22 cellular contexts compared by ENCODE assay signal in the genomic region with DNA sequence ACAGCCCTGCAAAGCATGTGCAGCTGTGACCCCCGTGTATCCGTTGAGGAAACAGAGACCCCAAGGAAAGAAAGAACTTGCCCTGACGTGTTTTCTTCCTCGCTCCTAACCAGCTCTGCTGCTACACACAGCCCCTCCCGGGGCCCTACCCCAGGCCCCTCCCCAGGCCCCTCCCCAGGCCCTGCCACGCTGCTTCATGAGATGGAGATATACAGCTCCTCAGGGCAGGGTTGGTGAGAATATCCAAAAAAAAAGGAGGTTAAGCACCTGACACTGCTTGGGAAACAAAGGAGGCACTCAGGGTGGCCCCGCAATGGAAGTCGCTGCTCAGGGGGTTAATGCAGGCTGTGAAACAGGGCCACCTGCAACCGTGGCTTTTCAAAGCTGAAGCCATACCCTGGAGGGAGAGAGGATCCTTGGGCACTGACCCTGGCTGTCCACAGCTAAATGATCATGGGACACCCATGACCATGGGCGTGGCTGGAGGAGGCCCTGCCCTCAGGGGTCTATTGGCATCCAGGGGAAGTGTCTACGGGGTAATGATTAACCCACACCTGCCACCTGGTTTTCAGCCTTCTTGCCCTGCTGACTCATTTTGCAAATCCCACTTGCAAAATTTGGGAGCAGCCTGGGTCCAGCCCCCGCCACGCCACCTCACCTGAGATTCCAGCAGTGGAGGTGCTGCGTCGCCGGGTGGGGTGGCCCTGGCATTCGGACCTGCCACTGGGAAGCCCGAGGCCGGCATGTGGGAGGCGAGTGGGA.
DNase-seq lines count a peak whose midpoint lies in the region; ATAC-seq, FAIRE-seq and TF ChIP-seq lines count a peak whose summit lies in the region.
"Had no signal": no experiment of that assay in that cellular context is flagged by ENCODE, and none has a peak within 500 bp of the region (broad histone marks: within the 10 kb centered on the region; RNA-seq: fewer than 3 reads in every experiment).

No MANE protein-coding gene starts in this region.

- H3K27ac Mint-ChIP-seq in endodermal cell: peak overlapping the region; percentile 21

- 84 to 86% methylated on average over 12 to 20 of the region's 20 CpGs for WGBS in endodermal cell (ENCODE audit: insufficient coverage in 1 of 2, insufficient read length in 1 of 2), 2 experiments

- DNase-seq in HuH-7 (ENCODE audit: low spot score): peak; percentile 75
- no peak for DNase-seq in endodermal cell
- no peak for DNase-seq in RCC 7860 (ENCODE audit: low spot score)
- DNase-seq in NCI-H2227 treated with DMSO at 0.1 percent for 48 hours (lab: John Stamatoyannopoulos, UW): no peak
- DNase-seq in NCI-H1930 (lab: John Stamatoyannopoulos, UW): no peak
- DNase-seq: 8988T; DND-41; GF-D8; NCI-H1436 treated with DMSO at 0.1 percent for 48 hours; NCI-H345; NCI-H526 treated with DMSO at 0.1 percent for 48 hours; NK-92 treated with Interleukin-12 subunit alpha and Interleukin-12 subunit beta, amount 100 ng/mL, for 24 hours; T-helper 1 cell had no signal

- H3K27me3 Mint-ChIP-seq in endodermal cell (ENCODE audit: insufficient read depth): peaks cover 32% of the 10 kb centered on the region

- H4K20me1 ChIP-seq in BLaER1: no peaks in the 10 kb centered on the region

- H3K27ac ChIP-seq in BLaER1 (peak overlapping the region; percentile 41; the same call in 1 of the 2 replicates), endodermal cell (ENCODE audit: low read depth, low read length) (no peak overlapping the region), mucosa of rectum (ENCODE audit: low read depth in 2 of 2, low read length in 2 of 2) (no peak overlapping the region)
- H3K27ac ChIP-seq: C4-2B, SK-N-MC had no signal

- peaks cover 19% of the 10 kb centered on the region for H3K4me1 Mint-ChIP-seq in endodermal cell

- H3K36me3 Mint-ChIP-seq in endodermal cell (ENCODE audit: low read depth): no peaks in the 10 kb centered on the region

- H3K36me3 ChIP-seq in BLaER1 (no peaks in the 10 kb centered on the region), endodermal cell (ENCODE audit: control insufficient read depth, insufficient read depth, low read length) (no peaks in the 10 kb centered on the region), mucosa of rectum (ENCODE audit: control insufficient read depth in 2 of 2, insufficient read depth in 2 of 2, low read length in 2 of 2) (no peaks in the 10 kb centered on the region)

- H3K9ac ChIP-seq in BLaER1: no peak overlapping the region; the same call in 1 of the 2 replicates
- H3K9ac ChIP-seq in endodermal cell (ENCODE audit: extremely low read depth, low read length, poor library complexity, severe bottlenecking): no peak overlapping the region
- H3K9ac ChIP-seq in mucosa of rectum (ENCODE audit: low read depth in 1 of 2, low read length in 2 of 2): peak overlapping the region in 1 of 2 donors; percentile 14

- no peak for ATAC-seq in HG02678 (IDR thresholded peaks at IDR 0.05; ENCODE audit: unreplicated experiment)
- ATAC-seq: K562, Right ventricle myocardium inferior had no signal

- H3K9me3 Mint-ChIP-seq in endodermal cell: no peaks in the 10 kb centered on the region

- FAIRE-seq in RCC 7860 (lab: Jason Lieb, UNC): no peak
- FAIRE-seq: D721Med, H54, K562 had no signal

- no peak for TF ChIP-seq CTCF in endodermal cell (conservative IDR thresholded peaks at IDR 0.05)

- H3K4me1 ChIP-seq in BLaER1 (peaks cover 77% of the 10 kb centered on the region), endodermal cell (ENCODE audit: control insufficient read depth, insufficient read depth, low read length) (peaks cover 4% of the 10 kb centered on the region), mucosa of rectum (ENCODE audit: control insufficient read depth in 2 of 2, insufficient read depth in 2 of 2, low read length in 2 of 2) (peaks cover 5 to 11% of the 10 kb centered on the region in 2 donors)

- H3K9me3 ChIP-seq in BLaER1: no peaks in the 10 kb centered on the region
- no peaks in the 10 kb centered on the region for H3K9me3 ChIP-seq in endodermal cell (ENCODE audit: control insufficient read depth, low read length)
- no peaks in the 10 kb centered on the region for H3K9me3 ChIP-seq in mucosa of rectum (ENCODE audit: control insufficient read depth in 2 of 2, low read length in 2 of 2)

- peak overlapping the region; percentile 75 for H3K4me2 ChIP-seq in BLaER1

- H3K4me3 Mint-ChIP-seq in endodermal cell: no peak overlapping the region

- no peak overlapping the region for H3K4me3 ChIP-seq in BLaER1
- no peak overlapping the region for H3K4me3 ChIP-seq in endodermal cell (ENCODE audit: low read length)
- H3K4me3 ChIP-seq in mucosa of rectum (ENCODE audit: low read length in 2 of 2): peak overlapping the region; percentile 7 to 14
- H3K4me3 ChIP-seq: K562, SK-N-MC had no signal

- H3K27me3 ChIP-seq in BLaER1: no peaks in the 10 kb centered on the region
- H3K27me3 ChIP-seq in endodermal cell (ENCODE audit: control insufficient read depth, insufficient read depth, low read length, poor library complexity, severe bottlenecking): no peaks in the 10 kb centered on the region
- no peaks in the 10 kb centered on the region for H3K27me3 ChIP-seq in mucosa of rectum (ENCODE audit: control insufficient read depth in 2 of 2, insufficient read depth in 2 of 2, low read length in 2 of 2)

Comparison
In these comparisons a context has a peak if more than half of its experiments do, and no peak if none do; other contexts are left out.
1. H3K4me3 ChIP-seq: peak in mucosa of rectum (2 of 2); none in BLaER1 (single experiment) and endodermal cell (single experiment).